Comparison of ENCODE assay signal across 8 cellular contexts in genomic region chr4:158850800-158851644, GRCh38.
A peak's percentile ranks its signal among the peaks of the same experiment; 100 is the strongest.
DNase-seq lines count a peak whose midpoint lies in the region; ATAC-seq and FAIRE-seq lines count a peak whose summit lies in the region.

No MANE protein-coding gene starts in this region.

- in situ Hi-C loops in G401 (cut with HindIII; ENCODE audit: low sequenced_read_pairs) = no loop called here

- ATAC-seq in HG03280 (IDR thresholded peaks at IDR 0.05; ENCODE audit: unreplicated experiment) = no peak

- DNase-seq in G401 (ENCODE audit: low spot score) (peak; percentile 52), HT1080 (ENCODE audit: low read depth) (peak; percentile 24), amniotic epithelial cell (ENCODE audit: low read depth) (peak; percentile 25), iris pigment epithelial cell (ENCODE audit: low read depth) (peak; percentile 40), urothelium cell line (ENCODE audit: low spot score) (peak; percentile 8), epidermal melanocyte (ENCODE audit: insufficient read length, low spot score) (no peak), NCI-H1048 (lab: John Stamatoyannopoulos, UW) (no peak)

- no peak for FAIRE-seq in urothelium cell line (lab: Jason Lieb, UNC)

Comparison
In these comparisons a context has a peak if more than half of its experiments do, and no peak if none do; other contexts are left out.
1. DNase-seq: peak in G401 (single experiment), HT1080 (single experiment), amniotic epithelial cell (single experiment), iris pigment epithelial cell (single experiment) and urothelium cell line (single experiment); none in epidermal melanocyte (single experiment) and NCI-H1048 (single experiment).